In genomic region chr2:153971914-153972313, GRCh38 we compare ENCODE assay signal across 2 cellular contexts.
TF ChIP-seq lines count a peak whose summit lies in the region.

No MANE protein-coding gene starts in this region.

TF ChIP-seq in A549, 52 proteins besides CTCF, POLR2A, EP300 and RAD21 (continued from another document):
- TF ChIP-seq ESRRA (IDR thresholded peaks at IDR 0.05; ENCODE audit: borderline replicate concordance, low read length): no peak
- TF ChIP-seq PHF8 (IDR thresholded peaks at IDR 0.05; ENCODE audit: borderline replicate concordance, low read depth): no peak
- TF ChIP-seq MAZ (IDR thresholded peaks at IDR 0.05; ENCODE audit: borderline replicate concordance, low read depth, low read length): no peak
- TF ChIP-seq RFX5 (IDR thresholded peaks at IDR 0.05): no peak

TF ChIP-seq in H1, 55 proteins besides CTCF, POLR2A, EP300 and RAD21 (continued from another document):
- no peak for TF ChIP-seq BRCA1 (IDR thresholded peaks at IDR 0.05; ENCODE audit: low read depth, low read length)
- TF ChIP-seq KDM4A (IDR thresholded peaks at IDR 0.05; ENCODE audit: low read depth, low read length, severe bottlenecking): no peak
- TF ChIP-seq CBX8 (IDR thresholded peaks at IDR 0.05; ENCODE audit: borderline replicate concordance, low read depth, low read length): no peak
- no peak for TF ChIP-seq GABPA (IDR thresholded peaks at IDR 0.05; ENCODE audit: borderline replicate concordance, insufficient read depth, low read length)
